1 cellular context compared by ENCODE assay signal in the genomic region with DNA sequence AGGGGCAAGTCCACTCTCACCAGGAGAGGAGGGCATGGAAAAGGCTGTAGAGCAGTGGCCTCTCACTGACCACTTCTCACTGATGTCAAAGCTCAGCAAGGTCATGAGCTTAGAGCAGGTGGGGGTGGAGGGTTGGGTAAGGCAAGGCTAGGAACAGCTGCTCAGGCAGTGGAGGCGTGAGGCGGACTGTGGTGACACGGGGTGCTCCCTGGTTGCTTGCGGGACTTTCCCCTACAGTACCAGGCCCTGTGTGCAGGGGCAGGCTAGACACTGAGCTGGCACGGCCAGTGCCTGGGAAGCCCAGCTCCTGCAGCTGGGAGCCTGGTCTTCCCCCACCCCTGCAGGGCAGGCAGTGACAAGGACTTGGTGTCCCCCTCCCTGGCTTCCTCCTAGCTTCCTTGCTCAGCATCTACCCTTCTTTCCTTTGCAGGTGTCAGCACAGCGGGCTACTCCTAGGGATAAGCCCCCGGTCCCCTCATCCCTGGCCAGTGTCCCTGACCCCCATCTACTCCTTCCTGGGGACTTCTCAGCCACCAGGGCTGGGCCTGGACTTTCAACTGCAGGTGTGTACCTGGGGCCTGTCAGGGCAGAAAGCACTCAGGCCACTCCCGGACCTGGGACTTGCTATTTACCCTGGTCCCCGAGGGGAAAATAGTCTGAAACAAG.
TF ChIP-seq lines count a peak whose summit lies in the region.

No MANE protein-coding gene starts in this region.

TF ChIP-seq in HepG2, 621 proteins besides CTCF, POLR2A, EP300 and RAD21 (continued from another document and continues in another):
- TF ChIP-seq SRY (CRISPR knock-in tag; IDR thresholded peaks at IDR 0.05), result peak; percentile 22; the same call in 1 of the 2 replicates
- no peak for TF ChIP-seq TRIM24 (CRISPR knock-in tag; IDR thresholded peaks at IDR 0.05)
- no peak for TF ChIP-seq ZSCAN30 (CRISPR knock-in tag; IDR thresholded peaks at IDR 0.05)
- TF ChIP-seq, protein P1, sequence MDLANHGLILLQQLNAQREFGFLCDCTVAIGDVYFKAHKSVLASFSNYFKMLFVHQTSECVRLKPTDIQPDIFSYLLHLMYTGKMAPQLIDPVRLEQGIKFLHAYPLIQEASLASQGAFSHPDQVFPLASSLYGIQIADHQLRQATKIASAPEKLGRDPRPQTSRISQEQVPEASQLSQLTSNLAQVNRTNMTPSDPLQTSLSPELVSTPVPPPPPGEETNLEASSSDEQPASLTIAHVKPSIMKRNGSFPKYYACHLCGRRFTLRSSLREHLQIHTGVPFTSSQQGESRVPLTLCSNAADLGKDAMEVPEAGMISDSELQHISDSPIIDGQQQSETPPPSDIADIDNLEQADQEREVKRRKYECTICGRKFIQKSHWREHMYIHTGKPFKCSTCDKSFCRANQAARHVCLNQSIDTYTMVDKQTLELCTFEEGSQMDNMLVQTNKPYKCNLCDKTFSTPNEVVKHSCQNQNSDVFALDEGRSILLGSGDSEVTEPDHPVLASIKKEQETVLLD (CRISPR knock-in tag; IDR thresholded peaks at IDR 0.05; ENCODE audit: low read depth), result no peak
- peak; percentile 22; the same call in 1 of the 2 replicates for TF ChIP-seq POLR2G (IDR thresholded peaks at IDR 0.05; ENCODE audit: low read depth, low read length)
- no peak for TF ChIP-seq THAP11 (CRISPR knock-in tag; IDR thresholded peaks at IDR 0.05)
- TF ChIP-seq ZBTB3 (CRISPR knock-in tag; IDR thresholded peaks at IDR 0.05; ENCODE audit: borderline replicate concordance, low read depth), result no peak
- peak; percentile 94 for TF ChIP-seq RBM22 (optimal IDR thresholded peaks at IDR 0.05; ENCODE audit: low read length)
- peak; percentile 42; the same call in 1 of the 2 replicates for TF ChIP-seq SSRP1 (CRISPR knock-in tag; IDR thresholded peaks at IDR 0.05)
- 0 out of 2 replicates have a peak, but pooled peaks have one; percentile 40 for TF ChIP-seq ZC3H13 (CRISPR knock-in tag; IDR thresholded peaks at IDR 0.05)
- TF ChIP-seq ZNF432 (CRISPR knock-in tag; IDR thresholded peaks at IDR 0.05; ENCODE audit: borderline replicate concordance), result no peak
- no peak for TF ChIP-seq KLF11 (CRISPR knock-in tag; IDR thresholded peaks at IDR 0.05)
- TF ChIP-seq ZNF441 (CRISPR knock-in tag; IDR thresholded peaks at IDR 0.05; ENCODE audit: borderline replicate concordance), result no peak
- no peak; the same call in 1 of the 2 replicates for TF ChIP-seq GABPB1 (CRISPR knock-in tag; IDR thresholded peaks at IDR 0.05)
- no peak for TF ChIP-seq KAT8 (CRISPR knock-in tag; IDR thresholded peaks at IDR 0.05)
- no peak for TF ChIP-seq PAX8 (CRISPR knock-in tag; IDR thresholded peaks at IDR 0.05; ENCODE audit: borderline replicate concordance)
- TF ChIP-seq ARNT2 (CRISPR knock-in tag; IDR thresholded peaks at IDR 0.05; ENCODE audit: low read depth), result no peak
- no peak for TF ChIP-seq ZNF878 (CRISPR knock-in tag; IDR thresholded peaks at IDR 0.05)
- no peak; the same call in 1 of the 2 replicates for TF ChIP-seq SP4 (CRISPR knock-in tag; IDR thresholded peaks at IDR 0.05)
- TF ChIP-seq NR2F2 (IDR thresholded peaks at IDR 0.05; ENCODE audit: borderline replicate concordance, low read depth), result no peak
- 0 out of 2 replicates have a peak, but pooled peaks have one; percentile 10 for TF ChIP-seq FOXA3 (CRISPR knock-in tag; IDR thresholded peaks at IDR 0.05)
- no peak for TF ChIP-seq ZBTB42 (CRISPR knock-in tag; IDR thresholded peaks at IDR 0.05)
- TF ChIP-seq FOXM1 (CRISPR knock-in tag; IDR thresholded peaks at IDR 0.05), result no peak
- no peak; the same call in 1 of the 2 replicates for TF ChIP-seq NRL (CRISPR knock-in tag; IDR thresholded peaks at IDR 0.05; ENCODE audit: borderline replicate concordance)
- TF ChIP-seq BCL3 (CRISPR knock-in tag; IDR thresholded peaks at IDR 0.05), result peak; percentile 69; the same call in 1 of the 2 replicates
- TF ChIP-seq AGO2 (optimal IDR thresholded peaks at IDR 0.05; ENCODE audit: low read depth, low read length), result peak; percentile 95
- no peak for TF ChIP-seq SIX1 (CRISPR knock-in tag; IDR thresholded peaks at IDR 0.05; ENCODE audit: borderline replicate concordance)
- peak; percentile 53; the same call in 1 of the 2 replicates for TF ChIP-seq PHF21A (CRISPR knock-in tag; IDR thresholded peaks at IDR 0.05)
- TF ChIP-seq ZNF784 (CRISPR knock-in tag; IDR thresholded peaks at IDR 0.05; ENCODE audit: borderline replicate concordance), result 0 out of 2 replicates have a peak, but pooled peaks have one; percentile 23
- no peak for TF ChIP-seq FOXP1 (IDR thresholded peaks at IDR 0.05)
- TF ChIP-seq FOXP1 (CRISPR knock-in tag; IDR thresholded peaks at IDR 0.05), result no peak
- TF ChIP-seq, protein P2, sequence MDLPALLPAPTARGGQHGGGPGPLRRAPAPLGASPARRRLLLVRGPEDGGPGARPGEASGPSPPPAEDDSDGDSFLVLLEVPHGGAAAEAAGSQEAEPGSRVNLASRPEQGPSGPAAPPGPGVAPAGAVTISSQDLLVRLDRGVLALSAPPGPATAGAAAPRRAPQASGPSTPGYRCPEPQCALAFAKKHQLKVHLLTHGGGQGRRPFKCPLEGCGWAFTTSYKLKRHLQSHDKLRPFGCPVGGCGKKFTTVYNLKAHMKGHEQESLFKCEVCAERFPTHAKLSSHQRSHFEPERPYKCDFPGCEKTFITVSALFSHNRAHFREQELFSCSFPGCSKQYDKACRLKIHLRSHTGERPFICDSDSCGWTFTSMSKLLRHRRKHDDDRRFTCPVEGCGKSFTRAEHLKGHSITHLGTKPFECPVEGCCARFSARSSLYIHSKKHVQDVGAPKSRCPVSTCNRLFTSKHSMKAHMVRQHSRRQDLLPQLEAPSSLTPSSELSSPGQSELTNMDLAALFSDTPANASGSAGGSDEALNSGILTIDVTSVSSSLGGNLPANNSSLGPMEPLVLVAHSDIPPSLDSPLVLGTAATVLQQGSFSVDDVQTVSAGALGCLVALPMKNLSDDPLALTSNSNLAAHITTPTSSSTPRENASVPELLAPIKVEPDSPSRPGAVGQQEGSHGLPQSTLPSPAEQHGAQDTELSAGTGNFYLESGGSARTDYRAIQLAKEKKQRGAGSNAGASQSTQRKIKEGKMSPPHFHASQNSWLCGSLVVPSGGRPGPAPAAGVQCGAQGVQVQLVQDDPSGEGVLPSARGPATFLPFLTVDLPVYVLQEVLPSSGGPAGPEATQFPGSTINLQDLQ (CRISPR knock-in tag; IDR thresholded peaks at IDR 0.05), result no peak
- TF ChIP-seq HIVEP1 (CRISPR knock-in tag; IDR thresholded peaks at IDR 0.05), result peak; percentile 45; the same call in 1 of the 2 replicates
- TF ChIP-seq ZNF678 (CRISPR knock-in tag; IDR thresholded peaks at IDR 0.05), result no peak
- peak; percentile 70 for TF ChIP-seq HNF4A (CRISPR knock-in tag; IDR thresholded peaks at IDR 0.05)
- TF ChIP-seq JDP2 (CRISPR knock-in tag; IDR thresholded peaks at IDR 0.05; ENCODE audit: borderline replicate concordance), result no peak
- 0 out of 2 replicates have a peak, but pooled peaks have one; percentile 18 for TF ChIP-seq RARA (CRISPR knock-in tag; IDR thresholded peaks at IDR 0.05)
- TF ChIP-seq DNMT3B (CRISPR knock-in tag; conservative IDR thresholded peaks at IDR 0.05), result no peak
- no peak for TF ChIP-seq MTF2 (CRISPR knock-in tag; IDR thresholded peaks at IDR 0.05; ENCODE audit: borderline replicate concordance)
- peak; percentile 31; the same call in 1 of the 2 replicates for TF ChIP-seq SAP130 (CRISPR knock-in tag; IDR thresholded peaks at IDR 0.05; ENCODE audit: low read depth)
- TF ChIP-seq DBP (CRISPR knock-in tag; IDR thresholded peaks at IDR 0.05; ENCODE audit: not compliant biosample characterization), result no peak
- no peak for TF ChIP-seq MAFF (IDR thresholded peaks at IDR 0.05; ENCODE audit: low read depth, low read length)
- no peak for TF ChIP-seq NFE2L2 (IDR thresholded peaks at IDR 0.05; ENCODE audit: low read length)
- TF ChIP-seq MAF1 (CRISPR knock-in tag; IDR thresholded peaks at IDR 0.05; ENCODE audit: borderline replicate concordance), result no peak
- no peak for TF ChIP-seq HNF4G (IDR thresholded peaks at IDR 0.05; ENCODE audit: borderline replicate concordance, low read depth, low read length)
- no peak for TF ChIP-seq HNF4G (CRISPR knock-in tag; IDR thresholded peaks at IDR 0.05; ENCODE audit: borderline replicate concordance, low read depth)
- no peak for TF ChIP-seq ZNF562 (CRISPR knock-in tag; IDR thresholded peaks at IDR 0.05; ENCODE audit: borderline replicate concordance)
- TF ChIP-seq SIN3B (IDR thresholded peaks at IDR 0.05; ENCODE audit: low read length), result no peak; the same call in 1 of the 2 replicates
- TF ChIP-seq ZMYM4 (CRISPR knock-in tag; IDR thresholded peaks at IDR 0.05), result peak; percentile 39; the same call in 1 of the 2 replicates
- TF ChIP-seq SAFB2 (CRISPR knock-in tag; IDR thresholded peaks at IDR 0.05; ENCODE audit: borderline replicate concordance, low read depth), result no peak
- TF ChIP-seq RELA (CRISPR knock-in tag; IDR thresholded peaks at IDR 0.05), result no peak
- TF ChIP-seq, protein P3, sequence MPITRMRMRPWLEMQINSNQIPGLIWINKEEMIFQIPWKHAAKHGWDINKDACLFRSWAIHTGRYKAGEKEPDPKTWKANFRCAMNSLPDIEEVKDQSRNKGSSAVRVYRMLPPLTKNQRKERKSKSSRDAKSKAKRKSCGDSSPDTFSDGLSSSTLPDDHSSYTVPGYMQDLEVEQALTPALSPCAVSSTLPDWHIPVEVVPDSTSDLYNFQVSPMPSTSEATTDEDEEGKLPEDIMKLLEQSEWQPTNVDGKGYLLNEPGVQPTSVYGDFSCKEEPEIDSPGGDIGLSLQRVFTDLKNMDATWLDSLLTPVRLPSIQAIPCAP (CRISPR knock-in tag; IDR thresholded peaks at IDR 0.05; ENCODE audit: low read depth), result no peak
- TF ChIP-seq IKZF4 (CRISPR knock-in tag; IDR thresholded peaks at IDR 0.05; ENCODE audit: borderline replicate concordance, low read depth, not compliant biosample characterization), result no peak
- TF ChIP-seq NFKB2 (CRISPR knock-in tag; IDR thresholded peaks at IDR 0.05; ENCODE audit: borderline replicate concordance), result 0 out of 2 replicates have a peak, but pooled peaks have one; percentile 60
- no peak for TF ChIP-seq ZNF83 (CRISPR knock-in tag; IDR thresholded peaks at IDR 0.05; ENCODE audit: borderline replicate concordance)
- TF ChIP-seq, protein P4, sequence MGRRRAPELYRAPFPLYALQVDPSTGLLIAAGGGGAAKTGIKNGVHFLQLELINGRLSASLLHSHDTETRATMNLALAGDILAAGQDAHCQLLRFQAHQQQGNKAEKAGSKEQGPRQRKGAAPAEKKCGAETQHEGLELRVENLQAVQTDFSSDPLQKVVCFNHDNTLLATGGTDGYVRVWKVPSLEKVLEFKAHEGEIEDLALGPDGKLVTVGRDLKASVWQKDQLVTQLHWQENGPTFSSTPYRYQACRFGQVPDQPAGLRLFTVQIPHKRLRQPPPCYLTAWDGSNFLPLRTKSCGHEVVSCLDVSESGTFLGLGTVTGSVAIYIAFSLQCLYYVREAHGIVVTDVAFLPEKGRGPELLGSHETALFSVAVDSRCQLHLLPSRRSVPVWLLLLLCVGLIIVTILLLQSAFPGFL (CRISPR knock-in tag; IDR thresholded peaks at IDR 0.05), result no peak
- no peak for TF ChIP-seq SNRNP70 (IDR thresholded peaks at IDR 0.05; ENCODE audit: low read depth, low read length)
- 0 out of 2 replicates have a peak, but pooled peaks have one; percentile 21 for TF ChIP-seq ZNF607 (CRISPR knock-in tag; IDR thresholded peaks at IDR 0.05; ENCODE audit: borderline replicate concordance)
- 0 out of 2 replicates have a peak, but pooled peaks have one; percentile 25 for TF ChIP-seq RBFOX2 (IDR thresholded peaks at IDR 0.05; ENCODE audit: low read depth, low read length)
- no peak for TF ChIP-seq ZFP82 (CRISPR knock-in tag; IDR thresholded peaks at IDR 0.05; ENCODE audit: borderline replicate concordance)
- TF ChIP-seq SMARCC2 (IDR thresholded peaks at IDR 0.05), result no peak
- peak; percentile 35; the same call in 1 of the 2 replicates for TF ChIP-seq ZBTB39 (CRISPR knock-in tag; IDR thresholded peaks at IDR 0.05)
- no peak for TF ChIP-seq YEATS2 (CRISPR knock-in tag; IDR thresholded peaks at IDR 0.05; ENCODE audit: borderline replicate concordance)
- TF ChIP-seq ZSCAN22 (CRISPR knock-in tag; IDR thresholded peaks at IDR 0.05), result no peak
